Comparison of ENCODE assay signal across 9 cellular contexts in the genomic region with DNA sequence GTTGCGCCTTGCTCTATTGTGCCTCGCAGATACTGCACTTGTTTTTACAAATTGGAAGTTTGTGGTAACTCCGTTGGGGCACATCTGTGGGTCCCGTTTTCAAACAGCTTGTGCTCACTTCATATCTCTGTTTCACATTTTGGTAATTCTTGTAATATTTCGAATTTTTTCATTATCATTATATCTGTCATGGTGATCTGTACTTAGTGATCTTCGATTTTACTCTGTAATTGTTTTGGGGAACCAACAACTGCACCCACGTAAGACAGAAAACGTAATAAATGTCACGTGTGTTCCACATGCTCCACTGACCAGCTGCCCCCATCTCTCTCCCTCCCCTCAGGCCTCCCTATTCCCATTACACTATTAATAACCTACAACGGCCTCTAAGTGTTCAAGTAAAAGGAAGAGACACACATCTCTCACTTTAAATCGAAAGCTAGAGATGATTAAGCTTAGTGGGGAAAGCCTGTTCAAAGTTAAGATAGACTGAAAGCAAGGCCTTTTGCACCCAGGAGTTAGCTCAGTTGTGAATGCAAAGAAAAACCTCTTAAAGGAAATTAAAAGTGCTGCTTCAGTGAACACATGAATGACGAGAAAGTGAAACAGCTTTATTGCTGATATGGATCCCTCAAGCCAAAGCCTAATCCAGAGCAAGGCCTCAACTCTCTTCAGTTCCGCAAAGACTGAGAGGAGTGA. TPM values are rescaled to one million over a fixed set of nuclear protein-coding genes. Genes with fewer than 3 reads are reported as not detected.
DNase-seq lines count a peak whose midpoint lies in the region; TF ChIP-seq lines count a peak whose summit lies in the region.
"Had no signal": no experiment of that assay in that cellular context is flagged by ENCODE, and none has a peak within 500 bp of the region (broad histone marks: within the 10 kb centered on the region; RNA-seq: fewer than 3 reads in every experiment).

No MANE protein-coding gene starts in this region.

- H3K79me2 ChIP-seq in OCI-LY1 (ENCODE audit: insufficient read depth, low read length): no peaks in the 10 kb centered on the region

- peak overlapping the region; percentile 72 for H3K4me2 ChIP-seq in OCI-LY1 (ENCODE audit: low read length)

- peak overlapping the region; percentile 91 for H3K27ac Mint-ChIP-seq in activated T-cell treated with anti-CD3 and anti-CD28 coated beads, Interleukin-2, amount 50 U/mL, for 24 hours

- H4K20me1 ChIP-seq in OCI-LY1 (ENCODE audit: insufficient read depth, low read length): no peaks in the 10 kb centered on the region

- DNase-seq in activated T-cell treated with anti-CD3 and anti-CD28 coated beads, Interleukin-2, amount 50 U/mL, for 24 hours: no peak
- DNase-seq in activated T-cell treated with anti-CD3 and anti-CD28 coated beads for 4 hours (no peak), epithelial cell of proximal tubule (ENCODE audit: low read depth) (no peak), suprapubic skin (ENCODE audit: low spot score in 2 of 2) (no peak), GF-D8 (lab: John Stamatoyannopoulos, UW) (no peak), A172 (ENCODE audit: low spot score) (no peak), COR-L47 (lab: John Stamatoyannopoulos, UW) (no peak)
- DNase-seq: SW 1271 had no signal

- peak overlapping the region; percentile 79 for H3K4me3 Mint-ChIP-seq in activated T-cell treated with anti-CD3 and anti-CD28 coated beads, Interleukin-2, amount 50 U/mL, for 24 hours

- no peaks in the 10 kb centered on the region for H3K36me3 ChIP-seq in OCI-LY1 (ENCODE audit: insufficient read depth, low read length)
- H3K36me3 ChIP-seq in suprapubic skin: no peaks in the 10 kb centered on the region

- H3K4me3 ChIP-seq in OCI-LY1 (ENCODE audit: low read depth, low read length, poor library complexity, severe bottlenecking) (no peak overlapping the region), epithelial cell of proximal tubule (ENCODE audit: low read depth, low read length) (peak overlapping the region; percentile 40), suprapubic skin (peak overlapping the region; percentile 43)

- peaks cover 51% of the 10 kb centered on the region for H3K27me3 Mint-ChIP-seq in activated T-cell treated with anti-CD3 and anti-CD28 coated beads, Interleukin-2, amount 50 U/mL, for 24 hours

- no peak overlapping the region for H3K9ac ChIP-seq in OCI-LY1 (ENCODE audit: low read length)

- TF ChIP-seq POLR2A in suprapubic skin (IDR thresholded peaks at IDR 0.05): no peak

- TF ChIP-seq EP300 in suprapubic skin (IDR thresholded peaks at IDR 0.05): no peak

- H3K9me2 ChIP-seq in OCI-LY1 (ENCODE audit: low read depth, low read length): no peaks in the 10 kb centered on the region

- TF ChIP-seq CTCF in OCI-LY1 (IDR thresholded peaks at IDR 0.05; ENCODE audit: low read length): no peak
- TF ChIP-seq CTCF in epithelial cell of proximal tubule (conservative IDR thresholded peaks at IDR 0.05; ENCODE audit: low read depth, low read length): no peak
- no peak for TF ChIP-seq CTCF in suprapubic skin (IDR thresholded peaks at IDR 0.05)

- peaks cover 30% of the 10 kb centered on the region for H3K4me1 Mint-ChIP-seq in activated T-cell treated with anti-CD3 and anti-CD28 coated beads, Interleukin-2, amount 50 U/mL, for 24 hours (ENCODE audit: low read depth)

- peaks cover 10% of the 10 kb centered on the region for H3K4me1 ChIP-seq in OCI-LY1 (ENCODE audit: insufficient read depth, low read length, severe bottlenecking)
- H3K4me1 ChIP-seq in suprapubic skin: peaks cover 20% of the 10 kb centered on the region

- H3K36me3 Mint-ChIP-seq in activated T-cell treated with anti-CD3 and anti-CD28 coated beads, Interleukin-2, amount 50 U/mL, for 24 hours (ENCODE audit: low read depth): no peaks in the 10 kb centered on the region

- no peak overlapping the region for H2AFZ ChIP-seq in OCI-LY1 (ENCODE audit: low read length)

- H3K27me3 ChIP-seq in OCI-LY1 (ENCODE audit: insufficient read depth, low read length) (no peaks in the 10 kb centered on the region), suprapubic skin (peaks cover 69% of the 10 kb centered on the region)

- no peaks in the 10 kb centered on the region for H3K9me3 Mint-ChIP-seq in activated T-cell treated with anti-CD3 and anti-CD28 coated beads, Interleukin-2, amount 50 U/mL, for 24 hours

- H3K27ac ChIP-seq in OCI-LY1 (ENCODE audit: low read depth, low read length, poor library complexity, severe bottlenecking): no peak overlapping the region
- no peak overlapping the region for H3K27ac ChIP-seq in suprapubic skin

- no peaks in the 10 kb centered on the region for H3K9me3 ChIP-seq in OCI-LY1 (ENCODE audit: low read length)
- no peaks in the 10 kb centered on the region for H3K9me3 ChIP-seq in suprapubic skin

- WGBS in suprapubic skin: 54% methylated on average over 13 of the region's 13 CpGs

- no peaks in the 10 kb centered on the region for H3F3A ChIP-seq in OCI-LY1 (ENCODE audit: insufficient read depth, low read length)

RNA-seq across cellular contexts. Expression of a gene that starts 26.9 kb away (rescaled TPM):
- not detected in 2 replicates for total RNA-seq in epithelial cell of proximal tubule
- total RNA-seq in suprapubic skin: not detected
- total RNA-seq in A172 (2014; rRNA removed; shearing (Covaris generic)): not detected in 2 replicates
